ENCODE assay signal across 15 cellular contexts in genomic region chr16:50620646-50621451, GRCh38.
A peak's percentile ranks its signal among the peaks of the same experiment; 100 is the strongest.
DNase-seq lines count a peak whose midpoint lies in the region; ATAC-seq and TF ChIP-seq lines count a peak whose summit lies in the region.
"Had no signal": no experiment of that assay in that cellular context is flagged by ENCODE, and none has a peak within 500 bp of the region (broad histone marks: within the 10 kb centered on the region; RNA-seq: fewer than 3 reads in every experiment).

No MANE protein-coding gene starts in this region.

- H3K27ac ChIP-seq in right atrium auricular region (no peak overlapping the region), neuronal stem cell (replicated peaks; ENCODE audit: low read length) (no peak overlapping the region)
- H3K27ac ChIP-seq: 22Rv1 had no signal

- H4K8ac ChIP-seq in neuronal stem cell (ENCODE audit: low read depth, low read length), result no peak overlapping the region

- H3K9ac ChIP-seq in neuronal stem cell (ENCODE audit: low read depth, low read length, poor library complexity), result peak overlapping the region; percentile 46

- no CpG with 5 or more reads among the region's 11 CpGs for WGBS in neuronal stem cell (ENCODE audit: extremely low coverage in 2 of 2, insufficient read length in 2 of 2, insufficient replicate concordance in 1 of 2), 2 donors

- peak; percentile 30 for DNase-seq in Right ventricle myocardium inferior (ENCODE audit: missing footprints)
- no peak for DNase-seq in right atrium auricular region (ENCODE audit: low spot score)
- DNase-seq in left lobe of liver (ENCODE audit: low spot score), result peak; percentile 61
- no peak for DNase-seq in neuronal stem cell (ENCODE audit: low spot score)
- no peak for DNase-seq in inferior parietal cortex (ENCODE audit: extremely low spot score)
- no peak for DNase-seq in GM10266 (ENCODE audit: extremely low spot score)
- no peak for DNase-seq in glomerular visceral epithelial cell (ENCODE audit: extremely low spot score)
- DNase-seq: AML-193; CD4-positive, alpha-beta T cell; DMS153; DMS79; GDM1 had no signal

- no peak overlapping the region for H3K23ac ChIP-seq in neuronal stem cell (ENCODE audit: low read depth, low read length, poor library complexity)

- intact Hi-C loops in Right ventricle myocardium inferior (cut with DNase I), result no loop called here

- TF ChIP-seq CTCF in right atrium auricular region (IDR thresholded peaks at IDR 0.05) (no peak), GM10266 (IDR thresholded peaks at IDR 0.05; ENCODE audit: control insufficient read depth, insufficient read depth, low read depth, missing control alignments) (no peak)

- no peak overlapping the region for H2BK120ac ChIP-seq in neuronal stem cell (ENCODE audit: low read depth, low read length)

- no peak overlapping the region for H4K91ac ChIP-seq in neuronal stem cell (ENCODE audit: low read depth, low read length, poor library complexity)

- peak overlapping the region; percentile 47 for H2AK5ac ChIP-seq in neuronal stem cell (ENCODE audit: low read depth, low read length)

- no peak overlapping the region for H2BK15ac ChIP-seq in neuronal stem cell (ENCODE audit: low read length)

- no peaks in the 10 kb centered on the region for H3K9me3 ChIP-seq in right atrium auricular region
- H3K9me3 ChIP-seq in neuronal stem cell (replicated peaks in 1 of 2; ENCODE audit: control insufficient read depth in 2 of 2, insufficient read depth in 1 of 2, low read depth in 1 of 2, low read length in 2 of 2), result no peaks in the 10 kb centered on the region
- H3K9me3 ChIP-seq: A549, HAP-1 had no signal

- ATAC-seq in Right ventricle myocardium inferior, result no peak
- ATAC-seq in left lobe of liver, result peak; percentile 69
- ATAC-seq: A549 had no signal

- H2AFZ ChIP-seq in neuronal stem cell (ENCODE audit: low read length), result no peak overlapping the region

- no peak overlapping the region for H2BK5ac ChIP-seq in neuronal stem cell (ENCODE audit: low read length)

- peaks cover 0 to 12% of the 10 kb centered on the region in 2 donors for H3K4me1 ChIP-seq in right atrium auricular region
- peaks cover 0 to 2% of the 10 kb centered on the region in 2 donors for H3K4me1 ChIP-seq in neuronal stem cell (ENCODE audit: control insufficient read depth in 2 of 2, insufficient read depth in 1 of 2, low read depth in 1 of 2, low read length in 2 of 2)
- H3K4me1 ChIP-seq: HAP-1 had no signal

- H3K18ac ChIP-seq in neuronal stem cell (ENCODE audit: low read length), result peak overlapping the region; percentile 5

- no peak overlapping the region for H2BK12ac ChIP-seq in neuronal stem cell (ENCODE audit: low read length)

- no peaks in the 10 kb centered on the region for H3K27me3 ChIP-seq in right atrium auricular region
- H3K27me3 ChIP-seq in neuronal stem cell (ENCODE audit: control insufficient read depth in 3 of 3, insufficient read depth in 3 of 3, low read depth in 1 of 3, low read length in 3 of 3), result no peaks in the 10 kb centered on the region

- H3K4ac ChIP-seq in neuronal stem cell (ENCODE audit: low read length), result no peak overlapping the region

- H3K4me3 ChIP-seq in right atrium auricular region, result no peak overlapping the region
- no peak overlapping the region for H3K4me3 ChIP-seq in neuronal stem cell (ENCODE audit: low read length in 2 of 2)
- H3K4me3 ChIP-seq: A549, HAP-1 had no signal

- H3K4me2 ChIP-seq in neuronal stem cell (ENCODE audit: insufficient read depth, low read length, poor library complexity, severe bottlenecking), result no peak overlapping the region
- H3K4me2 ChIP-seq: A549 had no signal

- H3K14ac ChIP-seq in neuronal stem cell (ENCODE audit: low read length), result no peak overlapping the region

- no peaks in the 10 kb centered on the region for H3K36me3 ChIP-seq in right atrium auricular region
- H3K36me3 ChIP-seq in neuronal stem cell (replicated peaks in 1 of 2; ENCODE audit: control insufficient read depth in 2 of 2, insufficient read depth in 2 of 2, low read length in 2 of 2), result peaks cover 0 to 12% of the 10 kb centered on the region in 2 donors
- H3K36me3 ChIP-seq: HAP-1 had no signal

- no peaks in the 10 kb centered on the region for H3K79me1 ChIP-seq in neuronal stem cell (ENCODE audit: low read depth, low read length)

Comparison
In these comparisons a context has a peak if more than half of its experiments do, and no peak if none do; other contexts are left out.
1. DNase-seq: peak in Right ventricle myocardium inferior (single experiment) and left lobe of liver (single experiment); none in right atrium auricular region (single experiment), neuronal stem cell (single experiment), inferior parietal cortex (single experiment), GM10266 (single experiment) and glomerular visceral epithelial cell (single experiment).